Comparison of ENCODE assay signal across 8 cellular contexts in genomic region chr22:20080776-20081654, GRCh38. TPM values are rescaled to one million over a fixed set of nuclear protein-coding genes. Genes with fewer than 3 reads are reported as not detected.
DNase-seq lines count a peak whose midpoint lies in the region; ATAC-seq, FAIRE-seq and TF ChIP-seq lines count a peak whose summit lies in the region.

No MANE protein-coding gene starts in this region.

- SMC1A ChIA-PET in GM12878 (lab: Charles Lee; ENCODE audit: uncharacterized antibody, unreplicated experiment) = no interaction called here

- H3K27me3 ChIP-seq in GM12878 (replicated peaks in 1 of 2; ENCODE audit: control insufficient read depth in 2 of 2, insufficient read depth in 2 of 2, low read length in 1 of 2) = no peaks in the 10 kb centered on the region
- H3K27me3 ChIP-seq in iPS-20b (ENCODE audit: insufficient read depth, low read length) = no peaks in the 10 kb centered on the region
- H3K27me3 ChIP-seq in skeletal muscle satellite cell (ENCODE audit: control insufficient read depth, insufficient read depth, low read length) = no peaks in the 10 kb centered on the region

- DNase-seq in Right ventricle myocardium superior (peak; percentile 57), Right ventricle myocardium inferior (ENCODE audit: missing footprints) (no peak), NCI-H69 (lab: John Stamatoyannopoulos, UW) (peak; percentile 80), GM12878 (ENCODE audit: low read depth, low spot score) (no peak)
- no peak for DNase-seq in activated CD8-positive, alpha-beta memory T cell treated with anti-CD3 and anti-CD28 coated beads, Interleukin-2, amount 50 U/mL, for 4 hours

- ATAC-seq in Right ventricle myocardium superior (ENCODE audit: poor library complexity) (no peak), Right ventricle myocardium inferior (no peak), GM12878 (peak; percentile 7; the same call in 2 of the 3 replicates), GM18519 (IDR thresholded peaks at IDR 0.05; ENCODE audit: low FRiP score, unreplicated experiment) (no peak)

- BruUV-seq in GM12878 (replicated peaks; lab: Mats Ljungman, UMichigan) = TSS peak; percentile 58

- peak overlapping the region; percentile 71 for H3K27ac ChIP-seq in GM12878 (ENCODE audit: control insufficient read depth, insufficient read depth)
- H3K27ac ChIP-seq in iPS-20b (ENCODE audit: low read length) = peak overlapping the region; percentile 96

- CTCF ChIA-PET in GM12878 (lab: Yijun Ruan, JAX) = interaction anchor here (1.2 kb wide), 1 partner anchor 40 kb away, joined by 3 read pairs; no protein-coding TSS in a partner anchor

- no peaks in the 10 kb centered on the region for H3K9me3 ChIP-seq in GM12878 (replicated peaks; ENCODE audit: control insufficient read depth, insufficient read depth, low read length)
- H3K9me3 ChIP-seq in iPS-20b (ENCODE audit: insufficient read depth, low read depth, low read length) = no peaks in the 10 kb centered on the region
- H3K9me3 ChIP-seq in skeletal muscle satellite cell (replicated peaks; ENCODE audit: low read length) = no peaks in the 10 kb centered on the region

- peak overlapping the region; percentile 62 for H3K9ac ChIP-seq in GM12878 (ENCODE audit: control insufficient read depth, insufficient read depth, low read length)
- H3K9ac ChIP-seq in iPS-20b (ENCODE audit: low read depth, low read length) = peak overlapping the region; percentile 100
- peak overlapping the region; percentile 89 for H3K9ac ChIP-seq in skeletal muscle satellite cell (ENCODE audit: low read depth, low read length)

- POLR2A ChIA-PET in GM12878 (lab: Charles Lee) = interaction anchor here (0.7 kb wide), 1 partner anchor 11 kb away, joined by 3 read pairs; no protein-coding TSS in a partner anchor

- TF ChIP-seq RAD21 in GM12878 (IDR thresholded peaks at IDR 0.05; ENCODE audit: insufficient read depth, low read depth, low read length) = no peak

- no peaks in the 10 kb centered on the region for H3K36me3 ChIP-seq in GM12878 (ENCODE audit: control insufficient read depth in 2 of 2, insufficient read depth in 2 of 2, low read length in 1 of 2)
- peaks cover 27% of the 10 kb centered on the region for H3K36me3 ChIP-seq in iPS-20b (ENCODE audit: insufficient read depth, low read depth, low read length)
- H3K36me3 ChIP-seq in skeletal muscle satellite cell (ENCODE audit: insufficient read depth, low read length) = peaks cover 20% of the 10 kb centered on the region

- H3K4me1 ChIP-seq in GM12878 (ENCODE audit: control insufficient read depth, insufficient read depth, low read length) (peaks cover 8% of the 10 kb centered on the region), iPS-20b (ENCODE audit: insufficient read depth, low read length) (peaks cover 16% of the 10 kb centered on the region; the same call in 1 of the 2 replicates), skeletal muscle satellite cell (ENCODE audit: control insufficient read depth, insufficient read depth, low read length) (peaks cover 25% of the 10 kb centered on the region)

- 50% methylated on average over 27 of the region's 27 CpGs for WGBS in GM12878 (ENCODE audit: insufficient coverage, insufficient replicate concordance, low lambda C conversion rate, missing lambda C conversion rate)

- H2AFZ ChIP-seq in GM12878 (ENCODE audit: control insufficient read depth, low read depth, low read length) = peak overlapping the region; percentile 53

- intact Hi-C loops in Right ventricle myocardium superior (cut with DNase I) (no loop called here), Right ventricle myocardium inferior (cut with DNase I) (loop anchor here (5.0 to 10.0 kb wide), 3 partner anchors 36 to 116 kb away; partner anchors contain the start of genes ARVCF, RANBP1 and TRMT2A), GM12878 (cut with micrococcal nuclease; ENCODE audit: unreplicated experiment) (no loop called here)

- no peak for FAIRE-seq in GM12878 (lab: Jason Lieb, UNC)

- H4K20me1 ChIP-seq in GM12878 (ENCODE audit: control insufficient read depth, insufficient read depth) = no peaks in the 10 kb centered on the region

- H3K4me2 ChIP-seq in GM12878 (ENCODE audit: control insufficient read depth, insufficient read depth) (peak overlapping the region; percentile 97), skeletal muscle satellite cell (ENCODE audit: low read length) (peak overlapping the region; percentile 91)

- in situ Hi-C loops in GM12878 (cut with MboI) = no loop called here

- no peak for TF ChIP-seq CTCF in GM12878 (IDR thresholded peaks at IDR 0.05 in 2 of 3, conservative IDR thresholded peaks at IDR 0.05 in 1 of 3; ENCODE audit: control insufficient read depth in 2 of 3, extremely low read depth in 1 of 3, insufficient read depth in 1 of 3, low read depth in 3 of 3, low read length in 3 of 3)

- no peak for TF ChIP-seq EP300 in GM12878 (IDR thresholded peaks at IDR 0.05; ENCODE audit: borderline replicate concordance in 1 of 2, control insufficient read depth in 1 of 2, low read depth in 2 of 2, low read length in 2 of 2)

- no peak for TF ChIP-seq POLR2A in GM12878 (IDR thresholded peaks at IDR 0.05; ENCODE audit: low read depth, low read length)

- RAD21 ChIA-PET in GM12878 (lab: Charles Lee; ENCODE audit: unreplicated experiment) = no interaction called here

- H3K79me2 ChIP-seq in GM12878 (ENCODE audit: control insufficient read depth, insufficient read depth, low read length) = peaks cover 57% of the 10 kb centered on the region

- H3K4me3 ChIP-seq in GM12878 (peak overlapping the region; percentile 93), iPS-20b (ENCODE audit: low read length) (peak overlapping the region; percentile 100), skeletal muscle satellite cell (ENCODE audit: low read length) (peak overlapping the region; percentile 77)

RNA-seq across cellular contexts. Expression of gene DGCR8, which starts 1.0 kb away (rescaled TPM):
- total RNA-seq in Right ventricle myocardium superior = 15.4 TPM
- 18.0 TPM for total RNA-seq in Right ventricle myocardium inferior
- 62.1 and 88.0 TPM in 2 replicates for total RNA-seq in GM12878 (2013; cell fraction: nucleolus; rRNA removed)
- 24.1 and 28.5 TPM in 2 replicates for total RNA-seq in GM12878 (2014; rRNA removed)
- total RNA-seq in GM12878 (2014; rRNA removed; fragmentation: Illumina TruSeq; extraction: Trizol) = 15.4 and 17.3 TPM in 2 replicates
- total RNA-seq in GM12878 (2021) = 33.0 and 35.1 TPM in 2 replicates
- polyA plus RNA-seq in GM12878 (2011; ENCODE audit: low read depth) = 10.6 TPM
- polyA plus RNA-seq in GM12878 (2011; rRNA removed) = 15.0 and 17.1 TPM in 2 replicates
- polyA plus RNA-seq in GM12878 (2011; cell fraction: cytosol; rRNA removed) = 18.7 and 20.5 TPM in 2 replicates
- 96.6 and 126 TPM in 2 replicates for polyA plus RNA-seq in GM12878 (2011; cell fraction: nucleus; rRNA removed)
- polyA plus RNA-seq in GM12878 (2012) = 13.6 and 18.8 TPM in 2 replicates
- polyA plus RNA-seq in GM12878 (2014; fragmentation: Illumina TruSeq; extraction: Trizol) = 14.1 and 17.9 TPM in 2 replicates
- polyA plus RNA-seq in GM12878 (2014; fragmentation: Nextera tagmentation; extraction: Ambion mirVana) = 1 to 10 TPM; 1.2 to 2.5 TPM
- 27.8 and 29.7 TPM in 2 replicates for polyA plus RNA-seq in GM12878 (2014; rRNA removed)
- polyA plus RNA-seq in GM12878 (2016; fragmentation: Nextera tagmentation; extraction: Ambion mirVana) = 10 to 100 TPM; 12.9 to 16.9 TPM
- 18.9 and 21.9 TPM in 2 replicates for polyA minus RNA-seq in GM12878 (2011; rRNA and poly(A)+ RNA removed)
- 7.9 and 8.5 TPM in 2 replicates for polyA minus RNA-seq in GM12878 (2011; cell fraction: cytosol; rRNA and poly(A)+ RNA removed)
- 18.7 and 34.8 TPM in 2 replicates for polyA minus RNA-seq in GM12878 (2011; cell fraction: nucleus; rRNA and poly(A)+ RNA removed)
- total RNA-seq in skeletal muscle satellite cell (2012; rRNA removed) = 22.3 and 23.6 TPM in 2 replicates

RNA-seq across cellular contexts. Expression of gene RANBP1, which starts 34.9 kb away (rescaled TPM):
- 32.7 TPM for total RNA-seq in Right ventricle myocardium superior
- 42.7 TPM for total RNA-seq in Right ventricle myocardium inferior
- 74.7 and 76.8 TPM in 2 replicates for total RNA-seq in GM12878 (2013; cell fraction: nucleolus; rRNA removed)
- 415 and 441 TPM in 2 replicates for total RNA-seq in GM12878 (2014; rRNA removed)
- total RNA-seq in GM12878 (2014; rRNA removed; fragmentation: Illumina TruSeq; extraction: Trizol) = 365 and 396 TPM in 2 replicates
- total RNA-seq in GM12878 (2021) = 378 and 379 TPM in 2 replicates
- polyA plus RNA-seq in GM12878 (2011; ENCODE audit: low read depth) = 113 TPM
- polyA plus RNA-seq in GM12878 (2011; rRNA removed) = 207 and 270 TPM in 2 replicates
- 417 and 421 TPM in 2 replicates for polyA plus RNA-seq in GM12878 (2011; cell fraction: cytosol; rRNA removed)
- polyA plus RNA-seq in GM12878 (2011; cell fraction: nucleus; rRNA removed) = 245 and 344 TPM in 2 replicates
- polyA plus RNA-seq in GM12878 (2012) = 160 and 180 TPM in 2 replicates
- polyA plus RNA-seq in GM12878 (2014; fragmentation: Illumina TruSeq; extraction: Trizol) = 301 and 393 TPM in 2 replicates
- 100 to 1,000 TPM in 1 of 2 experiments, 10 to 100 TPM in 1; 55.3 to 137 TPM for polyA plus RNA-seq in GM12878 (2014; fragmentation: Nextera tagmentation; extraction: Ambion mirVana)
- 512 and 514 TPM in 2 replicates for polyA plus RNA-seq in GM12878 (2014; rRNA removed)
- polyA plus RNA-seq in GM12878 (2016; fragmentation: Nextera tagmentation; extraction: Ambion mirVana) = 100 to 1,000 TPM; 800 to 808 TPM
- polyA minus RNA-seq in GM12878 (2011; rRNA and poly(A)+ RNA removed) = 168 and 187 TPM in 2 replicates
- 103 and 116 TPM in 2 replicates for polyA minus RNA-seq in GM12878 (2011; cell fraction: cytosol; rRNA and poly(A)+ RNA removed)
- polyA minus RNA-seq in GM12878 (2011; cell fraction: nucleus; rRNA and poly(A)+ RNA removed) = 36.8 and 71.0 TPM in 2 replicates
- total RNA-seq in skeletal muscle satellite cell (2012; rRNA removed) = 325 and 449 TPM in 2 replicates

RNA-seq across cellular contexts. Expression of gene TRMT2A, which starts 36.0 kb away (rescaled TPM):
- total RNA-seq in Right ventricle myocardium superior (21.9 TPM), Right ventricle myocardium inferior (24.5 TPM), GM12878 (2014; rRNA removed) (81.0 and 88.7 TPM in 2 replicates), GM12878 (2014; rRNA removed; fragmentation: Illumina TruSeq; extraction: Trizol) (38.3 and 44.1 TPM in 2 replicates), GM12878 (2021) (81.2 and 94.6 TPM in 2 replicates)
- 84.7 and 99.7 TPM in 2 replicates for total RNA-seq in GM12878 (2013; cell fraction: nucleolus; rRNA removed)
- polyA plus RNA-seq in GM12878 (2011; ENCODE audit: low read depth) = 49.3 TPM
- polyA plus RNA-seq in GM12878 (2011; rRNA removed) (12.5 and 22.9 TPM in 2 replicates), GM12878 (2014; fragmentation: Illumina TruSeq; extraction: Trizol) (10.6 and 30.7 TPM in 2 replicates), GM12878 (2014; fragmentation: Nextera tagmentation; extraction: Ambion mirVana) (1 to 10 TPM in 1 of 2 experiments, under 1 TPM in 1; 0.29 to 4.8 TPM), GM12878 (2014; rRNA removed) (97.0 and 114 TPM in 2 replicates), GM12878 (2016; fragmentation: Nextera tagmentation; extraction: Ambion mirVana) (10 to 100 TPM; 71.7 to 87.3 TPM)
- 36.7 and 60.9 TPM in 2 replicates for polyA plus RNA-seq in GM12878 (2011; cell fraction: cytosol; rRNA removed)
- 293 and 316 TPM in 2 replicates for polyA plus RNA-seq in GM12878 (2011; cell fraction: nucleus; rRNA removed)
- polyA plus RNA-seq in GM12878 (2012) = 56.3 and 73.5 TPM in 2 replicates
- polyA minus RNA-seq in GM12878 (2011; rRNA and poly(A)+ RNA removed) = 28.7 and 53.2 TPM in 2 replicates
- polyA minus RNA-seq in GM12878 (2011; cell fraction: cytosol; rRNA and poly(A)+ RNA removed) = 24.7 and 24.9 TPM in 2 replicates
- 62.1 and 105 TPM in 2 replicates for polyA minus RNA-seq in GM12878 (2011; cell fraction: nucleus; rRNA and poly(A)+ RNA removed)
- 34.2 and 43.9 TPM in 2 replicates for total RNA-seq in skeletal muscle satellite cell (2012; rRNA removed)

RNA-seq across cellular contexts. Expression of gene ZDHHC8, which starts 50.6 kb away (rescaled TPM):
- total RNA-seq in Right ventricle myocardium superior = 39.2 TPM
- total RNA-seq in Right ventricle myocardium inferior = 44.4 TPM
- total RNA-seq in GM12878 (2013; cell fraction: nucleolus; rRNA removed) = 17.6 and 19.0 TPM in 2 replicates
- total RNA-seq in GM12878 (2014; rRNA removed) = 8.8 and 11.7 TPM in 2 replicates
- total RNA-seq in GM12878 (2014; rRNA removed; fragmentation: Illumina TruSeq; extraction: Trizol) = 3.9 and 4.7 TPM in 2 replicates
- total RNA-seq in GM12878 (2021) = 42.1 and 46.3 TPM in 2 replicates
- 4.9 TPM for polyA plus RNA-seq in GM12878 (2011; ENCODE audit: low read depth)
- 4.2 and 6.7 TPM in 2 replicates for polyA plus RNA-seq in GM12878 (2011; rRNA removed)
- polyA plus RNA-seq in GM12878 (2011; cell fraction: cytosol; rRNA removed) = 10.4 and 14.3 TPM in 2 replicates
- 150 and 193 TPM in 2 replicates for polyA plus RNA-seq in GM12878 (2011; cell fraction: nucleus; rRNA removed)
- polyA plus RNA-seq in GM12878 (2012) = 18.1 and 18.5 TPM in 2 replicates
- polyA plus RNA-seq in GM12878 (2014; fragmentation: Illumina TruSeq; extraction: Trizol) = 4.5 and 9.4 TPM in 2 replicates
- polyA plus RNA-seq in GM12878 (2014; fragmentation: Nextera tagmentation; extraction: Ambion mirVana) = under 1 TPM; 0.03 to 0.13 TPM
- polyA plus RNA-seq in GM12878 (2014; rRNA removed) = 42.4 and 48.7 TPM in 2 replicates
- polyA plus RNA-seq in GM12878 (2016; fragmentation: Nextera tagmentation; extraction: Ambion mirVana) = 1 to 10 TPM; 2.2 to 2.6 TPM
- polyA minus RNA-seq in GM12878 (2011; rRNA and poly(A)+ RNA removed) = 3.5 and 8.1 TPM in 2 replicates
- 4.3 and 6.0 TPM in 2 replicates for polyA minus RNA-seq in GM12878 (2011; cell fraction: cytosol; rRNA and poly(A)+ RNA removed)
- 8.5 and 10.9 TPM in 2 replicates for polyA minus RNA-seq in GM12878 (2011; cell fraction: nucleus; rRNA and poly(A)+ RNA removed)
- total RNA-seq in skeletal muscle satellite cell (2012; rRNA removed) = 10.3 and 11.4 TPM in 2 replicates

Comparison
In these comparisons a context has a peak if more than half of its experiments do, and no peak if none do; other contexts are left out.
1. DNase-seq: peak in Right ventricle myocardium superior (single experiment) and NCI-H69 (single experiment); none in Right ventricle myocardium inferior (single experiment), GM12878 (single experiment) and activated CD8-positive, alpha-beta memory T cell treated with anti-CD3 and anti-CD28 coated beads, Interleukin-2, amount 50 U/mL, for 4 hours (single experiment).
2. Peak in every context shown above with its lines, with median percentiles within 50 percentile points of each other: H3K4me3 ChIP-seq and H3K9ac ChIP-seq.